8 cellular contexts compared by ENCODE assay signal in the genomic region with DNA sequence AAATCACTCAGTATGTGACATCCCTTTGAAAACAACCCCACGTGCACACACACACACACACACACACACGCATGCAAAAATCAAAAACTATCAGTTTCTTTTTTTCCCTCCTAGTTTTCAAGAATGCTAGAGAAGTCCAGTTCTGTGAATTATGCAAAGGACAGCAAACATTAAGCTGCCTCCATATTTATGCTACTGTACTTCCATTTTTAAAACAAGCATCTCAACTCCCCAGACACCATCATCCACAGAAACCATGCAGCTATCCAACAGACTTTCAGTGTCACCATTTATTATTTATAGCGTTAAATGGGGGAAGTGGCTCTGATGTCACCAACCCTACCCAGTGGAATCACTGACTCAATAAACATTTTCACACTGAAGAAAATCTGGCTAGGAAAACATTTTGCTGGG. TPM values are rescaled to one million over a fixed set of nuclear protein-coding genes. Genes with fewer than 3 reads are reported as not detected.
A peak's percentile ranks its signal among the peaks of the same experiment; 100 is the strongest.
DNase-seq lines count a peak whose midpoint lies in the region; ATAC-seq, FAIRE-seq and TF ChIP-seq lines count a peak whose summit lies in the region.

No MANE protein-coding gene starts in this region.

- no peaks in the 10 kb centered on the region for H3K9me3 ChIP-seq in smooth muscle cell (replicated peaks; ENCODE audit: low read depth)

- no peak for ATAC-seq in foreskin keratinocyte

- H2AFZ ChIP-seq in smooth muscle cell (ENCODE audit: low read depth): no peak overlapping the region

- peak overlapping the region; percentile 91 for H3K27ac ChIP-seq in foreskin keratinocyte
- H3K27ac ChIP-seq in smooth muscle cell (ENCODE audit: low read depth): peak overlapping the region; percentile 95

- H3K36me3 ChIP-seq in smooth muscle cell (ENCODE audit: low read depth): no peaks in the 10 kb centered on the region

- H3K27me3 ChIP-seq in foreskin keratinocyte: no peaks in the 10 kb centered on the region
- H3K27me3 ChIP-seq in smooth muscle cell (ENCODE audit: low read depth): no peaks in the 10 kb centered on the region

- peak overlapping the region; percentile 92 for H3K4me2 ChIP-seq in smooth muscle cell

- intact Hi-C loops in activated CD4-positive, alpha-beta memory T cell treated with anti-CD3 and anti-CD28 coated beads for 36 hours (cut with micrococcal nuclease): loop anchor here (5.0 to 10.0 kb wide), 2 partner anchors 277 to 770 kb away; partner anchors contain the start of genes DUSP1 and UBTD2
- intact Hi-C loops in head of caudate nucleus (cut with DNase I): loop anchor here (5.0 to 10.0 kb wide), 3 partner anchors 180 to 618 kb away; partner anchors contain the start of genes NPM1, STK10 and UBTD2

- peak overlapping the region; percentile 91 for H3K27ac Mint-ChIP-seq in activated CD4-positive, alpha-beta memory T cell treated with anti-CD3 and anti-CD28 coated beads for 36 hours

- WGBS in smooth muscle cell (ENCODE audit: low lambda C conversion rate): 44% methylated on average over 3 of the region's 3 CpGs

- CTCF ChIA-PET in activated CD4-positive, alpha-beta memory T cell treated with anti-CD3 and anti-CD28 coated beads for 36 hours (lab: Charles Lee): interaction anchor here (0.6 to 7.8 kb wide), 9 partner anchors 13 to 616 kb away, joined by 3 to 78 read pairs (median 6); partner anchors contain the start of genes FGF18 and STK10

- peak overlapping the region; percentile 91 for H3K4me3 ChIP-seq in smooth muscle cell

- H3K36me3 Mint-ChIP-seq in activated CD4-positive, alpha-beta memory T cell treated with anti-CD3 and anti-CD28 coated beads for 36 hours: peaks cover 8% of the 10 kb centered on the region

- peaks cover 66% of the 10 kb centered on the region for H3K79me2 ChIP-seq in smooth muscle cell (ENCODE audit: low read depth)

- H3K4me1 ChIP-seq in foreskin keratinocyte (peaks cover 34% of the 10 kb centered on the region), smooth muscle cell (ENCODE audit: low read depth) (peaks cover 52% of the 10 kb centered on the region)

- TF ChIP-seq CTCF in foreskin keratinocyte (conservative IDR thresholded peaks at IDR 0.05) (no peak), smooth muscle cell (IDR thresholded peaks at IDR 0.05; ENCODE audit: borderline replicate concordance, insufficient read depth, poor library complexity, severe bottlenecking) (no peak)

- no peak for FAIRE-seq in urothelium cell line (lab: Jason Lieb, UNC)

- peaks cover 19% of the 10 kb centered on the region for H3F3A ChIP-seq in smooth muscle cell (ENCODE audit: low read depth)

- DNase-seq in stimulated activated CD4-positive, alpha-beta T cell treated with anti-CD3 and anti-CD28 coated beads, Interleukin-1b, Interleukin-23, amount 100 ng/mL, for 48 hours: peak; percentile 27
- DNase-seq in stimulated activated CD4-positive, alpha-beta T cell treated with anti-CD3 and anti-CD28 coated beads, Interleukin-4, amount 100 ng/mL, for 1 hour: no peak
- peak; percentile 48 for DNase-seq in activated CD4-positive, alpha-beta memory T cell treated with anti-CD3 and anti-CD28 coated beads for 36 hours
- peak in 1 of 2 donors; percentile 12 for DNase-seq in foreskin keratinocyte
- no peak for DNase-seq in smooth muscle cell (lab: John Stamatoyannopoulos, UW; ENCODE audit: unreplicated experiment)
- no peak for DNase-seq in NCI-H446 (lab: John Stamatoyannopoulos, UW)
- no peak for DNase-seq in head of caudate nucleus
- no peak for DNase-seq in urothelium cell line (ENCODE audit: low spot score)

- POLR2A ChIA-PET in activated CD4-positive, alpha-beta memory T cell treated with anti-CD3 and anti-CD28 coated beads for 36 hours (lab: Charles Lee): interaction anchor here (0.7 to 3.9 kb wide), 8 partner anchors 15 to 401 kb away, joined by 3 to 25 read pairs (median 6); no protein-coding TSS in a partner anchor

- no peaks in the 10 kb centered on the region for H3K27me3 Mint-ChIP-seq in activated CD4-positive, alpha-beta memory T cell treated with anti-CD3 and anti-CD28 coated beads for 36 hours

- peaks cover 69% of the 10 kb centered on the region for H3K4me1 Mint-ChIP-seq in activated CD4-positive, alpha-beta memory T cell treated with anti-CD3 and anti-CD28 coated beads for 36 hours (ENCODE audit: low read depth)

- H3K4me3 Mint-ChIP-seq in activated CD4-positive, alpha-beta memory T cell treated with anti-CD3 and anti-CD28 coated beads for 36 hours: peak overlapping the region; percentile 93

- peaks cover 58% of the 10 kb centered on the region for H4K20me1 ChIP-seq in smooth muscle cell (ENCODE audit: low read depth)

- peak overlapping the region; percentile 94 for H3K9ac ChIP-seq in smooth muscle cell (ENCODE audit: low read depth)

- H3K9me3 Mint-ChIP-seq in activated CD4-positive, alpha-beta memory T cell treated with anti-CD3 and anti-CD28 coated beads for 36 hours: no peaks in the 10 kb centered on the region

RNA-seq across cellular contexts. Expression of gene FBXW11, which starts 1.6 kb away (rescaled TPM):
- total RNA-seq in activated CD4-positive, alpha-beta memory T cell treated with anti-CD3 and anti-CD28 coated beads for 36 hours: 10 to 100 TPM; 47.2 to 47.4 TPM
- 41.5 and 44.8 TPM in 2 replicates for total RNA-seq in foreskin keratinocyte
- polyA plus RNA-seq in foreskin keratinocyte: 9.7 and 10.9 TPM in 2 replicates
- 83.0 and 83.7 TPM in 2 replicates for total RNA-seq in smooth muscle cell
- 27.4 and 30.6 TPM in 2 replicates for polyA plus RNA-seq in smooth muscle cell

Comparison
In these comparisons a context has a peak if more than half of its experiments do, and no peak if none do; other contexts are left out.
1. DNase-seq: peak in stimulated activated CD4-positive, alpha-beta T cell treated with anti-CD3 and anti-CD28 coated beads, Interleukin-1b, Interleukin-23, amount 100 ng/mL, for 48 hours (single experiment) and activated CD4-positive, alpha-beta memory T cell treated with anti-CD3 and anti-CD28 coated beads for 36 hours (single experiment); none in stimulated activated CD4-positive, alpha-beta T cell treated with anti-CD3 and anti-CD28 coated beads, Interleukin-4, amount 100 ng/mL, for 1 hour (single experiment), smooth muscle cell (single experiment), NCI-H446 (0 of 2), head of caudate nucleus (0 of 42) and urothelium cell line (single experiment).